In genomic region chr12:106282457-106283097, GRCh38 we compare ENCODE assay signal across 8 cellular contexts. TPM values are rescaled to one million over a fixed set of nuclear protein-coding genes. Genes with fewer than 3 reads are reported as not detected.
DNase-seq lines count a peak whose midpoint lies in the region; ATAC-seq and TF ChIP-seq lines count a peak whose summit lies in the region.

No MANE protein-coding gene starts in this region.

- POLR2A ChIA-PET in SK-N-SH (lab: Yijun Ruan, JAX) = no interaction called here
- POLR2A ChIA-PET in activated naive CD8-positive, alpha-beta T cell treated with anti-CD3 and anti-CD28 coated beads, Interleukin-2, amount 10 ng/mL, durations not matched to agents 7 days and 5 days (lab: Charles Lee) = no interaction called here

- CTCF ChIA-PET in SK-N-SH (lab: Yijun Ruan, JAX) = interaction anchor here (0.6 to 12.2 kb wide), 22 partner anchors 9 to 704 kb away, joined by 3 to 173 read pairs (median 4); no protein-coding TSS in a partner anchor

- ATAC-seq in activated naive CD8-positive, alpha-beta T cell treated with anti-CD3 and anti-CD28 coated beads, Interleukin-2, amount 10 ng/mL, durations not matched to agents 7 days and 5 days (ENCODE audit: low read depth) = peak; percentile 54
- no peak for ATAC-seq in GM21717 (IDR thresholded peaks at IDR 0.05; ENCODE audit: unreplicated experiment)

- H3K9ac ChIP-seq in SK-N-SH = no peak overlapping the region

- H3K9me2 ChIP-seq in SK-N-SH = no peaks in the 10 kb centered on the region

- WGBS in SK-N-SH (ENCODE audit: low lambda C conversion rate) = 27% methylated on average over 7 of the region's 7 CpGs

- no peak overlapping the region for H2AFZ ChIP-seq in SK-N-SH (ENCODE audit: low read depth)

- H4K20me1 ChIP-seq in SK-N-SH (ENCODE audit: insufficient read depth) = no peaks in the 10 kb centered on the region

- H3K4me3 ChIP-seq in SK-N-SH (ENCODE audit: low read depth in 2 of 2, low read length in 1 of 2) (no peak overlapping the region; a peak in 1 of 4 replicates), right atrium auricular region (no peak overlapping the region)

- H3K36me3 Mint-ChIP-seq in activated naive CD8-positive, alpha-beta T cell treated with anti-CD3 and anti-CD28 coated beads, Interleukin-2, amount 10 ng/mL, durations not matched to agents 7 days and 5 days = no peaks in the 10 kb centered on the region

- H3K4me3 Mint-ChIP-seq in activated naive CD8-positive, alpha-beta T cell treated with anti-CD3 and anti-CD28 coated beads, Interleukin-2, amount 10 ng/mL, durations not matched to agents 7 days and 5 days = no peak overlapping the region

- H3K4me2 ChIP-seq in SK-N-SH = no peak overlapping the region

- no peak for TF ChIP-seq EP300 in SK-N-SH (IDR thresholded peaks at IDR 0.05; ENCODE audit: borderline replicate concordance in 1 of 2, low read depth in 1 of 2, low read length in 1 of 2)

- H3F3A ChIP-seq in SK-N-SH (replicated peaks; ENCODE audit: insufficient read depth) = peaks cover 2% of the 10 kb centered on the region

- peaks cover 4% of the 10 kb centered on the region for H3K9me3 Mint-ChIP-seq in activated naive CD8-positive, alpha-beta T cell treated with anti-CD3 and anti-CD28 coated beads, Interleukin-2, amount 10 ng/mL, durations not matched to agents 7 days and 5 days

- H3K27me3 Mint-ChIP-seq in activated naive CD8-positive, alpha-beta T cell treated with anti-CD3 and anti-CD28 coated beads, Interleukin-2, amount 10 ng/mL, durations not matched to agents 7 days and 5 days = peaks cover 6% of the 10 kb centered on the region

- peak; percentile 66 for TF ChIP-seq RAD21 in SK-N-SH (IDR thresholded peaks at IDR 0.05; ENCODE audit: low read length)

- H3K27ac Mint-ChIP-seq in activated naive CD8-positive, alpha-beta T cell treated with anti-CD3 and anti-CD28 coated beads, Interleukin-2, amount 10 ng/mL, durations not matched to agents 7 days and 5 days = no peak overlapping the region

- H3K79me2 ChIP-seq in SK-N-SH (ENCODE audit: insufficient read depth) = no peaks in the 10 kb centered on the region

- H3K9me3 ChIP-seq in SK-N-SH (no peaks in the 10 kb centered on the region), right atrium auricular region (peaks cover 0 to 8% of the 10 kb centered on the region in 2 donors)

- H3K27ac ChIP-seq in SK-N-SH (ENCODE audit: low read depth in 2 of 2, low read length in 1 of 2) (no peak overlapping the region), right atrium auricular region (no peak overlapping the region)

- H3K4me1 ChIP-seq in SK-N-SH (ENCODE audit: control insufficient read depth in 1 of 2, insufficient read depth in 2 of 2, low read depth in 1 of 2, low read length in 1 of 2) = no peaks in the 10 kb centered on the region
- peaks cover 0 to 18% of the 10 kb centered on the region in 2 donors for H3K4me1 ChIP-seq in right atrium auricular region

- no peaks in the 10 kb centered on the region for H3K36me3 ChIP-seq in SK-N-SH (replicated peaks in 1 of 2; ENCODE audit: control insufficient read depth in 1 of 2, insufficient read depth in 2 of 2, low read length in 1 of 2)
- H3K36me3 ChIP-seq in right atrium auricular region = no peaks in the 10 kb centered on the region

- TF ChIP-seq CTCF in SK-N-SH (IDR thresholded peaks at IDR 0.05) (peak; percentile 71), right atrium auricular region (IDR thresholded peaks at IDR 0.05) (peak; percentile 33 to 77)

- H3K27me3 ChIP-seq in SK-N-SH (ENCODE audit: insufficient read depth) = no peaks in the 10 kb centered on the region
- H3K27me3 ChIP-seq in right atrium auricular region = no peaks in the 10 kb centered on the region

- peaks cover 7% of the 10 kb centered on the region for H3K4me1 Mint-ChIP-seq in activated naive CD8-positive, alpha-beta T cell treated with anti-CD3 and anti-CD28 coated beads, Interleukin-2, amount 10 ng/mL, durations not matched to agents 7 days and 5 days

- DNase-seq in DMS153 treated with DMSO at 0.1 percent for 48 hours (lab: John Stamatoyannopoulos, UW; ENCODE audit: unreplicated experiment) (peak; percentile 25), DMS153 (lab: John Stamatoyannopoulos, UW) (no peak), HT1080 (ENCODE audit: low read depth) (peak; percentile 66), SK-N-SH (peak; percentile 58), right atrium auricular region (ENCODE audit: low spot score) (no peak)
- no peak for DNase-seq in activated naive CD8-positive, alpha-beta T cell treated with anti-CD3 and anti-CD28 coated beads, Interleukin-2, amount 10 ng/mL, durations not matched to agents 7 days and 5 days
- DNase-seq in stimulated activated CD4-positive, alpha-beta T cell treated with anti-CD3 and anti-CD28 coated beads, Interleukin-12 subunit alpha, Interleukin-12 subunit beta, amount 100 ng/mL, for 48 hours (ENCODE audit: low read depth in 2 of 3, low spot score in 1 of 3) = peak in 2 of 3 donors; percentile 20 to 61

TF ChIP-seq in SK-N-SH, 30 proteins besides CTCF, POLR2A, EP300 and RAD21:
- TF ChIP-seq SMC3 (IDR thresholded peaks at IDR 0.05; ENCODE audit: low read depth, low read length) (peak; percentile 59), TAF1 (IDR thresholded peaks at IDR 0.05; ENCODE audit: borderline replicate concordance, low read depth, low read length) (no peak)

RNA-seq across cellular contexts. Expression of gene TCP11L2, which starts 20.0 kb away (rescaled TPM):
- 1.7 and 2.0 TPM in 2 replicates for total RNA-seq in HT1080 (2014; rRNA removed; shearing (Covaris generic))
- 6.5 and 8.7 TPM in 2 replicates for polyA plus RNA-seq in HT1080 (2015; cell fraction: cytosol; rRNA removed)
- 25.6 and 35.8 TPM in 2 replicates for polyA plus RNA-seq in HT1080 (2015; cell fraction: nucleus; rRNA removed)
- 4.0 and 5.5 TPM in 2 replicates for polyA plus RNA-seq in SK-N-SH (2012; rRNA removed)
- polyA plus RNA-seq in SK-N-SH (2012; cell fraction: cytosol; rRNA removed) = 3.2 and 3.8 TPM in 2 replicates
- 6.3 and 11.7 TPM in 2 replicates for polyA plus RNA-seq in SK-N-SH (2012; cell fraction: nucleus; rRNA removed)
- total RNA-seq in activated naive CD8-positive, alpha-beta T cell treated with anti-CD3 and anti-CD28 coated beads, Interleukin-2, amount 10 ng/mL, durations not matched to agents 7 days and 5 days = 10 to 100 TPM; 40.9 to 50.8 TPM
- total RNA-seq in right atrium auricular region = 10 to 100 TPM; 34.0 to 59.1 TPM

RNA-seq across cellular contexts. Expression of gene CKAP4, which starts 34.8 kb away (rescaled TPM):
- 66.0 and 83.0 TPM in 2 replicates for total RNA-seq in HT1080 (2014; rRNA removed; shearing (Covaris generic))
- 184 and 209 TPM in 2 replicates for polyA plus RNA-seq in HT1080 (2015; cell fraction: cytosol; rRNA removed)
- 294 and 296 TPM in 2 replicates for polyA plus RNA-seq in HT1080 (2015; cell fraction: nucleus; rRNA removed)
- polyA plus RNA-seq in SK-N-SH (2012; rRNA removed) = 112 and 113 TPM in 2 replicates
- 120 and 133 TPM in 2 replicates for polyA plus RNA-seq in SK-N-SH (2012; cell fraction: cytosol; rRNA removed)
- polyA plus RNA-seq in SK-N-SH (2012; cell fraction: nucleus; rRNA removed) = 79.8 and 105 TPM in 2 replicates
- 1 to 10 TPM; 3.9 TPM for total RNA-seq in activated naive CD8-positive, alpha-beta T cell treated with anti-CD3 and anti-CD28 coated beads, Interleukin-2, amount 10 ng/mL, durations not matched to agents 7 days and 5 days
- 10 to 100 TPM; 50.1 to 56.8 TPM for total RNA-seq in right atrium auricular region

Comparison
In these comparisons a context has a peak if more than half of its experiments do, and no peak if none do; other contexts are left out.
1. DNase-seq: peak in DMS153 treated with DMSO at 0.1 percent for 48 hours (single experiment), HT1080 (single experiment), SK-N-SH (single experiment) and stimulated activated CD4-positive, alpha-beta T cell treated with anti-CD3 and anti-CD28 coated beads, Interleukin-12 subunit alpha, Interleukin-12 subunit beta, amount 100 ng/mL, for 48 hours (2 of 3); none in DMS153 (single experiment), activated naive CD8-positive, alpha-beta T cell treated with anti-CD3 and anti-CD28 coated beads, Interleukin-2, amount 10 ng/mL, durations not matched to agents 7 days and 5 days (single experiment) and right atrium auricular region (single experiment).
2. RNA of gene TCP11L2, which starts 20.0 kb away (total RNA-seq): 34.0 to 59.1 TPM in right atrium auricular region and 40.9 to 50.8 TPM in activated naive CD8-positive, alpha-beta T cell treated with anti-CD3 and anti-CD28 coated beads, Interleukin-2, amount 10 ng/mL, durations not matched to agents 7 days and 5 days; 1.7 to 2.0 TPM in HT1080; every median in the first group is over 10 times any median in the second.
3. RNA of gene CKAP4, which starts 34.8 kb away (total RNA-seq): 66.0 to 83.0 TPM in HT1080 and 50.1 to 56.8 TPM in right atrium auricular region; 3.9 TPM in activated naive CD8-positive, alpha-beta T cell treated with anti-CD3 and anti-CD28 coated beads, Interleukin-2, amount 10 ng/mL, durations not matched to agents 7 days and 5 days; every median in the first group is over 10 times any median in the second.